ENCODE assay signal across 2 cellular contexts in the genomic region with DNA sequence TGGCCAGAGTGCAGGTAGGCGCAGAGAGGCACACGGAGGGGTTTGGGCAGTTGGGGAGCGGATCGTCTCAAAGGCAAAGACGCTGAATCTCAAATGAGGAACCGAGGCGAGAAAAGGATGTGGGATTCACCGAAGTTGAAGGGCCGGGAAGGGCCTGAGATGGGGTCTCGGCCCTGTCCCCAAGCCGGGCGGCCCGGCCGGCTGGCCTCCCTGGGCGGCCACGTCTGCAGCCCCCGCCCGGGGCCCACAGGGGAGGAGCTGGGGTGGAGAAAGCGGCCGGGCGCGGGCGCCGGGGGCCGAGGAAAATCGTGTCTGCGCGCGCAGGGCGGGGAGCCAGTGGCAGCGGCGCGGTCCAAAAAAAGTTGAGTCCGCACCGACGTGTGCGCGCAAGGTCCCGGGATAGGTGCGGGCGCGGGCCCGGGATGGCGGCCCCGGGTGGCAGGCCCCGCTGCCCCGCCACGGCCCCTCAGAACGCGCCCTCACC.
TF ChIP-seq lines count a peak whose summit lies in the region.

No MANE protein-coding gene starts in this region.

TF ChIP-seq in A549, 52 proteins besides CTCF, POLR2A, EP300 and RAD21 (continued from another document):
- TF ChIP-seq, protein P1, sequence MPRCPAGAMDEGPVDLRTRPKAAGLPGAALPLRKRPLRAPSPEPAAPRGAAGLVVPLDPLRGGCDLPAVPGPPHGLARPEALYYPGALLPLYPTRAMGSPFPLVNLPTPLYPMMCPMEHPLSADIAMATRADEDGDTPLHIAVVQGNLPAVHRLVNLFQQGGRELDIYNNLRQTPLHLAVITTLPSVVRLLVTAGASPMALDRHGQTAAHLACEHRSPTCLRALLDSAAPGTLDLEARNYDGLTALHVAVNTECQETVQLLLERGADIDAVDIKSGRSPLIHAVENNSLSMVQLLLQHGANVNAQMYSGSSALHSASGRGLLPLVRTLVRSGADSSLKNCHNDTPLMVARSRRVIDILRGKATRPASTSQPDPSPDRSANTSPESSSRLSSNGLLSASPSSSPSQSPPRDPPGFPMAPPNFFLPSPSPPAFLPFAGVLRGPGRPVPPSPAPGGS (IDR thresholded peaks at IDR 0.05), result no peak
- no peak for TF ChIP-seq RARB (CRISPR knock-in tag; IDR thresholded peaks at IDR 0.05)
- no peak for TF ChIP-seq PBX3 (IDR thresholded peaks at IDR 0.05)
- no peak for TF ChIP-seq KDM1A (IDR thresholded peaks at IDR 0.05; ENCODE audit: low read depth)
- TF ChIP-seq NR3C1 (IDR thresholded peaks at IDR 0.05), result no peak
- no peak for TF ChIP-seq BHLHE40 (IDR thresholded peaks at IDR 0.05; ENCODE audit: low read depth, low read length)
- TF ChIP-seq FOSL2 (IDR thresholded peaks at IDR 0.05), result no peak
- TF ChIP-seq FOSL2 (CRISPR knock-in tag; IDR thresholded peaks at IDR 0.05), result no peak
- TF ChIP-seq ELK1 (IDR thresholded peaks at IDR 0.05; ENCODE audit: low read depth, low read length), result no peak
- peak; percentile 75; the same call in 1 of the 2 replicates for TF ChIP-seq PHF8 (IDR thresholded peaks at IDR 0.05; ENCODE audit: borderline replicate concordance, low read depth)
- TF ChIP-seq ZSCAN20 (CRISPR knock-in tag; IDR thresholded peaks at IDR 0.05), result no peak
- peak; percentile 54; the same call in 1 of the 2 replicates for TF ChIP-seq TFCP2L1 (CRISPR knock-in tag; IDR thresholded peaks at IDR 0.05)
TF ChIP-seq in A549: peak in this region for 2.

TF ChIP-seq in SK-N-SH, 30 proteins besides CTCF, POLR2A, EP300 and RAD21 (continued from another document):
- TF ChIP-seq FOSL2 (IDR thresholded peaks at IDR 0.05; ENCODE audit: borderline replicate concordance, low read depth) (no peak), SIN3A (IDR thresholded peaks at IDR 0.05; ENCODE audit: borderline replicate concordance, low read depth, low read length) (peak; percentile 22; the same call in 1 of the 2 replicates), USF1 (IDR thresholded peaks at IDR 0.05; ENCODE audit: borderline replicate concordance, low read depth) (no peak)
TF ChIP-seq in SK-N-SH: peak in this region for 2.
